16 cellular contexts compared by ENCODE assay signal in genomic region chr4:108315699-108316098, GRCh38.
DNase-seq lines count a peak whose midpoint lies in the region; ATAC-seq and TF ChIP-seq lines count a peak whose summit lies in the region.
"Had no signal": no experiment of that assay in that cellular context is flagged by ENCODE, and none has a peak within 500 bp of the region (broad histone marks: within the 10 kb centered on the region; RNA-seq: fewer than 3 reads in every experiment).

No MANE protein-coding gene starts in this region.

- peak overlapping the region; percentile 26 for H3K4me3 Mint-ChIP-seq in T-helper 1 cell treated with Interleukin-12 subunit alpha and Interleukin-12 subunit beta and Interleukin-4 antibody, amounts not matched to agents 30 μg/mL and 1 μg/mL, for 36 hours
- H3K4me3 Mint-ChIP-seq in stimulated activated naive CD8-positive, alpha-beta T cell treated with anti-CD3 and anti-CD28 coated beads, Interleukin-15, amount 100 ng/mL, for 72 hours: peak overlapping the region; percentile 38 to 41
- peak overlapping the region; percentile 88 for H3K4me3 Mint-ChIP-seq in activated naive CD8-positive, alpha-beta T cell treated with anti-CD3 and anti-CD28 coated beads, Interleukin-2, amount 10 ng/mL, durations not matched to agents 7 days and 5 days

- POLR2A ChIA-PET in activated naive CD8-positive, alpha-beta T cell treated with anti-CD3 and anti-CD28 coated beads, Interleukin-2, amount 10 ng/mL, durations not matched to agents 7 days and 5 days (lab: Charles Lee): interaction anchor here (0.7 to 1.9 kb wide), 2 partner anchors 26 to 143 kb away, joined by 3 to 4 read pairs; no protein-coding TSS in a partner anchor

- no peaks in the 10 kb centered on the region for H3K27me3 ChIP-seq in MM.1S (replicated peaks; ENCODE audit: insufficient read depth, low read length)
- no peaks in the 10 kb centered on the region for H3K27me3 ChIP-seq in lower lobe of right lung (ENCODE audit: low read depth)
- peaks cover 17% of the 10 kb centered on the region for H3K27me3 ChIP-seq in WERI-Rb-1 (ENCODE audit: insufficient read depth, low read depth, severe bottlenecking)

- H3K27me3 Mint-ChIP-seq in T-helper 1 cell treated with Interleukin-12 subunit alpha and Interleukin-12 subunit beta and Interleukin-4 antibody, amounts not matched to agents 30 μg/mL and 1 μg/mL, for 36 hours (ENCODE audit: low read depth): peaks cover 13% of the 10 kb centered on the region
- peaks cover 25% of the 10 kb centered on the region for H3K27me3 Mint-ChIP-seq in stimulated activated naive CD8-positive, alpha-beta T cell treated with anti-CD3 and anti-CD28 coated beads, Interleukin-15, amount 100 ng/mL, for 72 hours
- H3K27me3 Mint-ChIP-seq in activated naive CD8-positive, alpha-beta T cell treated with anti-CD3 and anti-CD28 coated beads, Interleukin-2, amount 10 ng/mL, durations not matched to agents 7 days and 5 days: peaks cover 3% of the 10 kb centered on the region

- peaks cover 3% of the 10 kb centered on the region; the same call in 1 of the 2 replicates for H3F3A ChIP-seq in MM.1S (ENCODE audit: insufficient read depth, low read length)

- no peaks in the 10 kb centered on the region for H3K9me2 ChIP-seq in MM.1S (replicated peaks; ENCODE audit: insufficient read depth, low read length)

- no peaks in the 10 kb centered on the region for H3K9me3 Mint-ChIP-seq in T-helper 1 cell treated with Interleukin-12 subunit alpha and Interleukin-12 subunit beta and Interleukin-4 antibody, amounts not matched to agents 30 μg/mL and 1 μg/mL, for 36 hours
- H3K9me3 Mint-ChIP-seq in stimulated activated naive CD8-positive, alpha-beta T cell treated with anti-CD3 and anti-CD28 coated beads, Interleukin-15, amount 100 ng/mL, for 72 hours: no peaks in the 10 kb centered on the region
- peaks cover 2% of the 10 kb centered on the region for H3K9me3 Mint-ChIP-seq in activated naive CD8-positive, alpha-beta T cell treated with anti-CD3 and anti-CD28 coated beads, Interleukin-2, amount 10 ng/mL, durations not matched to agents 7 days and 5 days

- no peak overlapping the region for H2AFZ ChIP-seq in MM.1S (ENCODE audit: low read length)

- intact Hi-C loops in lower lobe of right lung (cut with DNase I): no loop called here

- H3K4me1 Mint-ChIP-seq in T-helper 1 cell treated with Interleukin-12 subunit alpha and Interleukin-12 subunit beta and Interleukin-4 antibody, amounts not matched to agents 30 μg/mL and 1 μg/mL, for 36 hours (ENCODE audit: low read depth): peaks cover 32% of the 10 kb centered on the region
- peaks cover 48% of the 10 kb centered on the region for H3K4me1 Mint-ChIP-seq in stimulated activated naive CD8-positive, alpha-beta T cell treated with anti-CD3 and anti-CD28 coated beads, Interleukin-15, amount 100 ng/mL, for 72 hours
- peaks cover 26% of the 10 kb centered on the region for H3K4me1 Mint-ChIP-seq in activated naive CD8-positive, alpha-beta T cell treated with anti-CD3 and anti-CD28 coated beads, Interleukin-2, amount 10 ng/mL, durations not matched to agents 7 days and 5 days

- no peaks in the 10 kb centered on the region for H4K20me1 ChIP-seq in MM.1S (ENCODE audit: insufficient read depth, low read length)

- no peak for ATAC-seq in stimulated activated naive CD8-positive, alpha-beta T cell treated with anti-CD3 and anti-CD28 coated beads, Interleukin-15, amount 100 ng/mL, for 72 hours
- ATAC-seq in stimulated activated naive CD8-positive, alpha-beta T cell treated with anti-CD3 and anti-CD28 coated beads, Interleukin-15, Interleukin-2, amounts not matched to agents 100 U/mL and 50 U/mL, for 24 hours: no peak
- ATAC-seq in activated naive CD8-positive, alpha-beta T cell treated with anti-CD3 and anti-CD28 coated beads, Interleukin-2, amount 10 ng/mL, durations not matched to agents 7 days and 5 days (ENCODE audit: low read depth): no peak
- no peak for ATAC-seq in lower lobe of right lung

- DNase-seq in T-helper 1 cell (no peak), MM.1S (no peak), lower lobe of right lung (no peak), WERI-Rb-1 (no peak)
- DNase-seq in stimulated activated naive CD8-positive, alpha-beta T cell treated with anti-CD3 and anti-CD28 coated beads, Interleukin-15, amount 100 ng/mL, for 72 hours: no peak
- DNase-seq in stimulated activated naive CD8-positive, alpha-beta T cell treated with anti-CD3 and anti-CD28 coated beads, Interleukin-15, Interleukin-2, amounts not matched to agents 100 U/mL and 50 U/mL, for 24 hours: no peak
- no peak for DNase-seq in activated naive CD8-positive, alpha-beta T cell treated with anti-CD3 and anti-CD28 coated beads, Interleukin-2, amount 10 ng/mL, durations not matched to agents 7 days and 5 days
- DNase-seq: C1 segment of cervical spinal cord, HCEC 1CT, NCI-H1092, NCI-H2107, NCI-H345, NCI-H526 treated with DMSO at 0.1 percent for 48 hours had no signal

- H3K4me2 ChIP-seq in MM.1S (ENCODE audit: low read depth, low read length): no peak overlapping the region

- no peaks in the 10 kb centered on the region for H3K36me3 ChIP-seq in MM.1S (replicated peaks; ENCODE audit: insufficient read depth, low read length)
- no peaks in the 10 kb centered on the region for H3K36me3 ChIP-seq in lower lobe of right lung
- H3K36me3 ChIP-seq in WERI-Rb-1: no peaks in the 10 kb centered on the region

- H3K36me3 Mint-ChIP-seq in T-helper 1 cell treated with Interleukin-12 subunit alpha and Interleukin-12 subunit beta and Interleukin-4 antibody, amounts not matched to agents 30 μg/mL and 1 μg/mL, for 36 hours (ENCODE audit: low read depth): no peaks in the 10 kb centered on the region
- H3K36me3 Mint-ChIP-seq in activated naive CD8-positive, alpha-beta T cell treated with anti-CD3 and anti-CD28 coated beads, Interleukin-2, amount 10 ng/mL, durations not matched to agents 7 days and 5 days: no peaks in the 10 kb centered on the region

- H3K9ac ChIP-seq in MM.1S (ENCODE audit: low read length): no peak overlapping the region

- H3K27ac Mint-ChIP-seq in T-helper 1 cell treated with Interleukin-12 subunit alpha and Interleukin-12 subunit beta and Interleukin-4 antibody, amounts not matched to agents 30 μg/mL and 1 μg/mL, for 36 hours: no peak overlapping the region
- H3K27ac Mint-ChIP-seq in stimulated activated naive CD8-positive, alpha-beta T cell treated with anti-CD3 and anti-CD28 coated beads, Interleukin-15, amount 100 ng/mL, for 72 hours: no peak overlapping the region
- H3K27ac Mint-ChIP-seq in activated naive CD8-positive, alpha-beta T cell treated with anti-CD3 and anti-CD28 coated beads, Interleukin-2, amount 10 ng/mL, durations not matched to agents 7 days and 5 days: peak overlapping the region; percentile 76

- H3K4me3 ChIP-seq in MM.1S (ENCODE audit: low read length) (no peak overlapping the region), lower lobe of right lung (no peak overlapping the region), WERI-Rb-1 (ENCODE audit: low read depth, low read length) (no peak overlapping the region)

- no peak overlapping the region for H3K27ac ChIP-seq in MM.1S (ENCODE audit: low read length)
- H3K27ac ChIP-seq in lower lobe of right lung: no peak overlapping the region
- H3K27ac ChIP-seq in WERI-Rb-1: no peak overlapping the region
- H3K27ac ChIP-seq: 22Rv1, RWPE1 had no signal

- H3K79me2 ChIP-seq in MM.1S (ENCODE audit: low read length): no peaks in the 10 kb centered on the region

- H3K9me3 ChIP-seq in MM.1S (replicated peaks; ENCODE audit: insufficient read depth, low read length): no peaks in the 10 kb centered on the region
- H3K9me3 ChIP-seq in lower lobe of right lung: no peaks in the 10 kb centered on the region
- no peaks in the 10 kb centered on the region for H3K9me3 ChIP-seq in WERI-Rb-1 (ENCODE audit: severe bottlenecking)

- TF ChIP-seq CTCF in MM.1S (IDR thresholded peaks at IDR 0.05; ENCODE audit: low read length) (no peak), lower lobe of right lung (IDR thresholded peaks at IDR 0.05) (no peak), WERI-Rb-1 (IDR thresholded peaks at IDR 0.05; ENCODE audit: low read depth, low read length) (no peak)

- H3K4me1 ChIP-seq in MM.1S (ENCODE audit: low read length) (peaks cover 22% of the 10 kb centered on the region), lower lobe of right lung (no peaks in the 10 kb centered on the region)

Comparison
In these comparisons a context has a peak if more than half of its experiments do, and no peak if none do; other contexts are left out.
1. H3K4me3 Mint-ChIP-seq: peak in every context shown above with its lines; median percentile 88 in activated naive CD8-positive, alpha-beta T cell treated with anti-CD3 and anti-CD28 coated beads, Interleukin-2, amount 10 ng/mL, durations not matched to agents 7 days and 5 days; 40 in stimulated activated naive CD8-positive, alpha-beta T cell treated with anti-CD3 and anti-CD28 coated beads, Interleukin-15, amount 100 ng/mL, for 72 hours; 26 in T-helper 1 cell treated with Interleukin-12 subunit alpha and Interleukin-12 subunit beta and Interleukin-4 antibody, amounts not matched to agents 30 μg/mL and 1 μg/mL, for 36 hours.